ENCODE assay signal across 19 cellular contexts in genomic region chr14:95218472-95219193, GRCh38.
DNase-seq lines count a peak whose midpoint lies in the region; ATAC-seq and TF ChIP-seq lines count a peak whose summit lies in the region.
"Had no signal": no experiment of that assay in that cellular context is flagged by ENCODE, and none has a peak within 500 bp of the region (broad histone marks: within the 10 kb centered on the region; RNA-seq: fewer than 3 reads in every experiment).

No MANE protein-coding gene starts in this region.

- H3K36me3 Mint-ChIP-seq in GM23338 (ENCODE audit: low read depth) (no peaks in the 10 kb centered on the region), brain (no peaks in the 10 kb centered on the region), neural progenitor cell (peaks cover 11% of the 10 kb centered on the region)

- peaks cover 34% of the 10 kb centered on the region for H3K4me1 ChIP-seq in GM23338 (ENCODE audit: insufficient read depth)
- H3K4me1 ChIP-seq in neural progenitor cell: peaks cover 20% of the 10 kb centered on the region

- no peaks in the 10 kb centered on the region for H3K9me2 ChIP-seq in GM23338 (ENCODE audit: insufficient read depth)

- H3K4me3 Mint-ChIP-seq in GM23338 (no peak overlapping the region), brain (no peak overlapping the region), neural progenitor cell (no peak overlapping the region)

- H3K9me3 Mint-ChIP-seq in GM23338 (no peaks in the 10 kb centered on the region), brain (no peaks in the 10 kb centered on the region), neural progenitor cell (peaks cover under 1% of the 10 kb centered on the region)

- H3K27ac ChIP-seq in GM23338 (ENCODE audit: low read depth) (no peak overlapping the region), neural progenitor cell (no peak overlapping the region)
- H3K27ac ChIP-seq: A549; BLaER1 treated with 17β-estradiol and CSF1 and Interleukin-3, amounts not matched to agents 10 nM and 100 nM had no signal

- H3K27me3 ChIP-seq in GM23338 (ENCODE audit: insufficient read depth): no peaks in the 10 kb centered on the region
- H3K27me3 ChIP-seq in neural progenitor cell: peaks cover 7% of the 10 kb centered on the region
- H3K27me3 ChIP-seq: BLaER1 treated with 17β-estradiol and CSF1 and Interleukin-3, amounts not matched to agents 10 nM and 100 nM had no signal

- H3F3A ChIP-seq in GM23338 (replicated peaks; ENCODE audit: low read depth): no peaks in the 10 kb centered on the region
- H3F3A ChIP-seq in neural progenitor cell (ENCODE audit: low read depth): no peaks in the 10 kb centered on the region

- H2AFZ ChIP-seq in GM23338: no peak overlapping the region
- H2AFZ ChIP-seq in neural progenitor cell (replicated peaks): no peak overlapping the region

- H3K4me1 Mint-ChIP-seq in GM23338 (peaks cover 49% of the 10 kb centered on the region), brain (peaks cover 72% of the 10 kb centered on the region), neural progenitor cell (peaks cover 33% of the 10 kb centered on the region)

- H3K36me3 ChIP-seq in GM23338 (ENCODE audit: insufficient read depth) (no peaks in the 10 kb centered on the region), neural progenitor cell (no peaks in the 10 kb centered on the region)

- H3K27ac Mint-ChIP-seq in GM23338 (no peak overlapping the region), brain (peak overlapping the region in 3 of 5 experiments; percentile 8 to 38 (median 9)), neural progenitor cell (peak overlapping the region; percentile 64)

- no peaks in the 10 kb centered on the region for H3K9me3 ChIP-seq in neural progenitor cell (ENCODE audit: low read depth)
- H3K9me3 ChIP-seq: A549 had no signal

- H3K9ac ChIP-seq in neural progenitor cell: no peak overlapping the region
- H3K9ac ChIP-seq: BLaER1 treated with 17β-estradiol and CSF1 and Interleukin-3, amounts not matched to agents 10 nM and 100 nM had no signal

- no peaks in the 10 kb centered on the region for H4K20me1 ChIP-seq in GM23338 (replicated peaks; ENCODE audit: insufficient read depth)
- H4K20me1 ChIP-seq in neural progenitor cell (ENCODE audit: low read depth): no peaks in the 10 kb centered on the region
- H4K20me1 ChIP-seq: BLaER1 treated with 17β-estradiol and CSF1 and Interleukin-3, amounts not matched to agents 10 nM and 100 nM had no signal

- H3K27me3 Mint-ChIP-seq in GM23338 (ENCODE audit: insufficient read depth, low read depth, poor library complexity): peaks cover 19% of the 10 kb centered on the region
- H3K27me3 Mint-ChIP-seq in brain: no peaks in the 10 kb centered on the region
- peaks cover 4% of the 10 kb centered on the region for H3K27me3 Mint-ChIP-seq in neural progenitor cell (ENCODE audit: insufficient read depth, low read depth)

- H3K4me3 ChIP-seq in GM23338: no peak overlapping the region
- H3K4me3 ChIP-seq in neural progenitor cell: no peak overlapping the region
- H3K4me3 ChIP-seq: A549; BLaER1 treated with 17β-estradiol and CSF1 and Interleukin-3, amounts not matched to agents 10 nM and 100 nM; K562 had no signal

- ATAC-seq in GM23338: peak; percentile 65
- ATAC-seq in GM21528 (IDR thresholded peaks at IDR 0.05; ENCODE audit: low FRiP score, unreplicated experiment): no peak
- ATAC-seq: A549, HCT116, K562 had no signal

- peak; percentile 15 for DNase-seq in GM23338 (ENCODE audit: low spot score)
- DNase-seq in NCI-H1694 treated with DMSO at 0.1 percent for 48 hours (lab: John Stamatoyannopoulos, UW): peak; percentile 98
- DNase-seq in neural progenitor cell (ENCODE audit: low spot score): no peak
- no peak for DNase-seq in hippocampal formation (lab: John Stamatoyannopoulos, UW)
- DNase-seq in activated effector memory CD4-positive, alpha-beta T cell treated with anti-CD3 and anti-CD28 coated beads, Interleukin-2, amount 50 U/mL, for 16 hours: no peak
- DNase-seq in NCI-H146 (lab: John Stamatoyannopoulos, UW): no peak
- DNase-seq: NCI-H1436; NCI-H2081 treated with DMSO at 0.1 percent for 48 hours; NCI-H2227 treated with DMSO at 0.1 percent for 48 hours; NCI-H526 treated with DMSO at 0.1 percent for 48 hours; NK-92 treated with Interleukin-12 subunit alpha and Interleukin-12 subunit beta, amount 100 ng/mL, for 24 hours; OCI-M1; RPMI8226 had no signal

- 0 out of 2 replicates have a peak overlapping the region, but pooled peaks have one; percentile 60 for H3K4me2 ChIP-seq in GM23338
- H3K4me2 ChIP-seq in neural progenitor cell: no peak overlapping the region
- H3K4me2 ChIP-seq: A549 had no signal

- TF ChIP-seq CTCF in GM23338 (conservative IDR thresholded peaks at IDR 0.05; ENCODE audit: low read depth in 2 of 2): no peak
- TF ChIP-seq CTCF in brain (conservative IDR thresholded peaks at IDR 0.05): no peak
- no peak for TF ChIP-seq CTCF in neural progenitor cell (IDR thresholded peaks at IDR 0.05)

- H3K79me2 ChIP-seq in GM23338 (replicated peaks; ENCODE audit: insufficient read depth) (no peaks in the 10 kb centered on the region), neural progenitor cell (ENCODE audit: low read depth) (no peaks in the 10 kb centered on the region)

TF ChIP-seq in GM23338, 12 proteins besides CTCF, POLR2A, EP300 and RAD21:
- no peak for TF ChIP-seq JUNB (IDR thresholded peaks at IDR 0.05; ENCODE audit: unreplicated experiment)
- TF ChIP-seq POLR2AphosphoS5 (IDR thresholded peaks at IDR 0.05; ENCODE audit: low read depth): no peak
- TF ChIP-seq ZNF114 (CRISPR knock-in tag; IDR thresholded peaks at IDR 0.05): no peak
- TF ChIP-seq REST (IDR thresholded peaks at IDR 0.05; ENCODE audit: unreplicated experiment): no peak
- TF ChIP-seq STAT1 (IDR thresholded peaks at IDR 0.05; ENCODE audit: unreplicated experiment): no peak
- no peak for TF ChIP-seq ZNF331 (CRISPR knock-in tag; IDR thresholded peaks at IDR 0.05; ENCODE audit: low read depth)
- TF ChIP-seq ETS1 (IDR thresholded peaks at IDR 0.05): no peak
TF ChIP-seq in GM23338: peak in this region for 0.

Comparison
In these comparisons a context has a peak if more than half of its experiments do, and no peak if none do; other contexts are left out.
1. DNase-seq: peak in GM23338 (single experiment) and NCI-H1694 treated with DMSO at 0.1 percent for 48 hours (single experiment); none in neural progenitor cell (single experiment), hippocampal formation (0 of 2), activated effector memory CD4-positive, alpha-beta T cell treated with anti-CD3 and anti-CD28 coated beads, Interleukin-2, amount 50 U/mL, for 16 hours (single experiment) and NCI-H146 (single experiment).